In genomic region chr17:17416007-17416399, GRCh38 we compare ENCODE assay signal across 9 cellular contexts.
A peak's percentile ranks its signal among the peaks of the same experiment; 100 is the strongest.
DNase-seq lines count a peak whose midpoint lies in the region; ATAC-seq, FAIRE-seq and TF ChIP-seq lines count a peak whose summit lies in the region.
"Had no signal": no experiment of that assay in that cellular context is flagged by ENCODE, and none has a peak within 500 bp of the region (broad histone marks: within the 10 kb centered on the region; RNA-seq: fewer than 3 reads in every experiment).

No MANE protein-coding gene starts in this region.

- no peak for ATAC-seq in CD4-positive, CD25-positive, alpha-beta regulatory T cell (ENCODE audit: low read depth in 2 of 2)
- peak; percentile 82 for ATAC-seq in GM12878
- peak; percentile 67 for ATAC-seq in left lobe of liver
- no peak for ATAC-seq in HG03196 (IDR thresholded peaks at IDR 0.05; ENCODE audit: unreplicated experiment)

- no peaks in the 10 kb centered on the region for H3K9me3 ChIP-seq in CD4-positive, CD25-positive, alpha-beta regulatory T cell (ENCODE audit: control insufficient read depth in 2 of 2, low read length in 2 of 2)
- H3K9me3 ChIP-seq in HEK293 (ENCODE audit: control insufficient read depth, insufficient read depth, low read depth, low read length): no peaks in the 10 kb centered on the region
- H3K9me3 ChIP-seq in GM12878 (replicated peaks; ENCODE audit: control insufficient read depth, insufficient read depth, low read length): peaks cover 3% of the 10 kb centered on the region; the same call in 1 of the 3 replicates
- H3K9me3 ChIP-seq in vagina: no peaks in the 10 kb centered on the region

- H3K36me3 Mint-ChIP-seq in CD4-positive, CD25-positive, alpha-beta regulatory T cell: peaks cover 4% of the 10 kb centered on the region

- WGBS in GM12878 (ENCODE audit: insufficient coverage, insufficient replicate concordance, low lambda C conversion rate, missing lambda C conversion rate): 0% methylated on average over 2 of the region's 2 CpGs

- DNase-seq in CD4-positive, CD25-positive, alpha-beta regulatory T cell: peak in 2 of 3 donors; percentile 31 to 84
- DNase-seq in NOMO-1 treated with DMSO at 0.1 percent for 48 hours (lab: John Stamatoyannopoulos, UW; ENCODE audit: unreplicated experiment) (peak; percentile 80), GM12878 (ENCODE audit: low read depth, low spot score) (peak; percentile 31), left lobe of liver (ENCODE audit: low spot score) (no peak), vagina (ENCODE audit: extremely low spot score in 2 of 2) (no peak), kidney glomerular epithelial cell (lab: John Stamatoyannopoulos, UW) (no peak)

- POLR2A ChIA-PET in HEK293 (lab: Yijun Ruan, JAX) (interaction anchor here (0.7 to 0.9 kb wide), 2 partner anchors 81 to 176 kb away, joined by 3 to 5 read pairs; partner anchors contain the start of genes PEMT and RASD1), GM12878 (lab: Charles Lee) (no interaction called here)

- TF ChIP-seq RAD21 in GM12878 (IDR thresholded peaks at IDR 0.05; ENCODE audit: insufficient read depth, low read depth, low read length): no peak

- in situ Hi-C loops in GM12878 (cut with MboI): no loop called here

- H3K4me3 Mint-ChIP-seq in CD4-positive, CD25-positive, alpha-beta regulatory T cell: peak overlapping the region in 1 of 4 donors; percentile 24
- H3K4me3 Mint-ChIP-seq: nephron had no signal

- peak overlapping the region; percentile 34 for H3K27ac ChIP-seq in CD4-positive, CD25-positive, alpha-beta regulatory T cell (ENCODE audit: insufficient read depth, low read length, poor library complexity, severe bottlenecking)
- H3K27ac ChIP-seq in HEK293 (ENCODE audit: extremely low read depth, low read depth, low read length) (no peak overlapping the region), GM12878 (ENCODE audit: control insufficient read depth, insufficient read depth) (no peak overlapping the region), vagina (peak overlapping the region; percentile 24)

- intact Hi-C loops in GM12878 (cut with micrococcal nuclease; ENCODE audit: unreplicated experiment) (no loop called here), vagina (cut with DNase I) (no loop called here)

- H3K9me3 Mint-ChIP-seq in CD4-positive, CD25-positive, alpha-beta regulatory T cell: peaks cover 0 to 2% (median 0%) of the 10 kb centered on the region in 7 donors

- no peak for FAIRE-seq in GM12878 (lab: Jason Lieb, UNC)

- peaks cover 5% of the 10 kb centered on the region for H3K27me3 Mint-ChIP-seq in CD4-positive, CD25-positive, alpha-beta regulatory T cell

- no peaks in the 10 kb centered on the region for H3K27me3 ChIP-seq in CD4-positive, CD25-positive, alpha-beta regulatory T cell (ENCODE audit: control insufficient read depth, insufficient read depth, low read length)
- no peaks in the 10 kb centered on the region for H3K27me3 ChIP-seq in GM12878 (replicated peaks in 1 of 2; ENCODE audit: control insufficient read depth in 2 of 2, insufficient read depth in 2 of 2, low read length in 1 of 2)
- H3K27me3 ChIP-seq in vagina: no peaks in the 10 kb centered on the region

- peaks cover 11% of the 10 kb centered on the region for H3K4me1 ChIP-seq in CD4-positive, CD25-positive, alpha-beta regulatory T cell (ENCODE audit: control insufficient read depth, insufficient read depth, low read length, poor library complexity, severe bottlenecking)
- H3K4me1 ChIP-seq in HEK293 (ENCODE audit: control insufficient read depth, insufficient read depth, low read length) (no peaks in the 10 kb centered on the region), GM12878 (ENCODE audit: control insufficient read depth, insufficient read depth, low read length) (no peaks in the 10 kb centered on the region), vagina (peaks cover 30% of the 10 kb centered on the region)

- no peak for TF ChIP-seq POLR2A in GM12878 (IDR thresholded peaks at IDR 0.05; ENCODE audit: low read depth, low read length)
- no peak for TF ChIP-seq POLR2A in vagina (IDR thresholded peaks at IDR 0.05)

- H4K20me1 ChIP-seq in GM12878 (ENCODE audit: control insufficient read depth, insufficient read depth): no peaks in the 10 kb centered on the region

- H3K36me3 ChIP-seq in CD4-positive, CD25-positive, alpha-beta regulatory T cell (ENCODE audit: control insufficient read depth, insufficient read depth, low read length): no peaks in the 10 kb centered on the region
- no peaks in the 10 kb centered on the region for H3K36me3 ChIP-seq in HEK293 (ENCODE audit: control insufficient read depth in 2 of 2, insufficient read depth in 1 of 2, low read length in 2 of 2)
- no peaks in the 10 kb centered on the region for H3K36me3 ChIP-seq in GM12878 (ENCODE audit: control insufficient read depth in 2 of 2, insufficient read depth in 2 of 2, low read length in 1 of 2)
- H3K36me3 ChIP-seq in vagina: no peaks in the 10 kb centered on the region

- no peak for TF ChIP-seq EP300 in GM12878 (IDR thresholded peaks at IDR 0.05; ENCODE audit: borderline replicate concordance in 1 of 2, control insufficient read depth in 1 of 2, low read depth in 2 of 2, low read length in 2 of 2)

- RAD21 ChIA-PET in GM12878 (lab: Charles Lee; ENCODE audit: unreplicated experiment): no interaction called here

- peak overlapping the region; percentile 26 for H3K4me3 ChIP-seq in CD4-positive, CD25-positive, alpha-beta regulatory T cell (ENCODE audit: low read depth, low read length)
- H3K4me3 ChIP-seq in HEK293 (ENCODE audit: low read depth, low read length): no peak overlapping the region
- H3K4me3 ChIP-seq in GM12878: no peak overlapping the region
- H3K4me3 ChIP-seq in vagina: no peak overlapping the region

- SMC1A ChIA-PET in GM12878 (lab: Charles Lee; ENCODE audit: uncharacterized antibody, unreplicated experiment): no interaction called here

- no peak for TF ChIP-seq CTCF in HEK293 (tag by site-specific recombination; IDR thresholded peaks at IDR 0.05)
- no peak for TF ChIP-seq CTCF in GM12878 (IDR thresholded peaks at IDR 0.05 in 2 of 3, conservative IDR thresholded peaks at IDR 0.05 in 1 of 3; ENCODE audit: control insufficient read depth in 2 of 3, extremely low read depth in 1 of 3, insufficient read depth in 1 of 3, low read depth in 3 of 3, low read length in 3 of 3)
- no peak for TF ChIP-seq CTCF in vagina (IDR thresholded peaks at IDR 0.05)

- no peak overlapping the region for H3K4me2 ChIP-seq in GM12878 (ENCODE audit: control insufficient read depth, insufficient read depth)

- CTCF ChIA-PET in HEK293 (lab: Yijun Ruan, JAX): interaction anchor here (1.2 kb wide), 1 partner anchor 25 kb away, joined by 3 read pairs; no protein-coding TSS in a partner anchor
- CTCF ChIA-PET in GM12878 (lab: Yijun Ruan, JAX): interaction anchor here (0.7 kb wide), 1 partner anchor 1489 kb away, joined by 3 read pairs; no protein-coding TSS in a partner anchor

- H3K9ac ChIP-seq in GM12878 (ENCODE audit: control insufficient read depth, insufficient read depth, low read length): no peak overlapping the region

- peak overlapping the region in 1 of 3 donors; percentile 33 for H3K27ac Mint-ChIP-seq in CD4-positive, CD25-positive, alpha-beta regulatory T cell
- H3K27ac Mint-ChIP-seq: nephron had no signal

- BruUV-seq in GM12878 (replicated peaks; lab: Mats Ljungman, UMichigan): no TSS peak

- H2AFZ ChIP-seq in GM12878 (ENCODE audit: control insufficient read depth, low read depth, low read length): peak overlapping the region; percentile 57

- H3K79me2 ChIP-seq in GM12878 (ENCODE audit: control insufficient read depth, insufficient read depth, low read length): no peaks in the 10 kb centered on the region

- H3K4me1 Mint-ChIP-seq in CD4-positive, CD25-positive, alpha-beta regulatory T cell: peaks cover 6 to 32% (median 16%) of the 10 kb centered on the region in 4 donors

TF ChIP-seq in HEK293, 187 proteins besides CTCF, POLR2A, EP300 and RAD21 (continues in another document):
- TF ChIP-seq ZNF544 (tag by site-specific recombination; IDR thresholded peaks at IDR 0.05): no peak
- no peak for TF ChIP-seq TRIM28 (IDR thresholded peaks at IDR 0.05; ENCODE audit: borderline replicate concordance, low read length)
- no peak for TF ChIP-seq ZNF223 (tag by site-specific recombination; IDR thresholded peaks at IDR 0.05)
- no peak for TF ChIP-seq ZNF624 (tag by site-specific recombination; IDR thresholded peaks at IDR 0.05)
- TF ChIP-seq, protein P1, sequence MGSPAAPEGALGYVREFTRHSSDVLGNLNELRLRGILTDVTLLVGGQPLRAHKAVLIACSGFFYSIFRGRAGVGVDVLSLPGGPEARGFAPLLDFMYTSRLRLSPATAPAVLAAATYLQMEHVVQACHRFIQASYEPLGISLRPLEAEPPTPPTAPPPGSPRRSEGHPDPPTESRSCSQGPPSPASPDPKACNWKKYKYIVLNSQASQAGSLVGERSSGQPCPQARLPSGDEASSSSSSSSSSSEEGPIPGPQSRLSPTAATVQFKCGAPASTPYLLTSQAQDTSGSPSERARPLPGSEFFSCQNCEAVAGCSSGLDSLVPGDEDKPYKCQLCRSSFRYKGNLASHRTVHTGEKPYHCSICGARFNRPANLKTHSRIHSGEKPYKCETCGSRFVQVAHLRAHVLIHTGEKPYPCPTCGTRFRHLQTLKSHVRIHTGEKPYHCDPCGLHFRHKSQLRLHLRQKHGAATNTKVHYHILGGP (tag by site-specific recombination; IDR thresholded peaks at IDR 0.05): no peak
- no peak for TF ChIP-seq BCL11B (tag by site-specific recombination; IDR thresholded peaks at IDR 0.05; ENCODE audit: low read depth)

TF ChIP-seq in GM12878, 131 proteins besides CTCF, POLR2A, EP300 and RAD21 (continues in another document):
- TF ChIP-seq BCL11A (IDR thresholded peaks at IDR 0.05; ENCODE audit: low read depth, low read length) (no peak), HCFC1 (IDR thresholded peaks at IDR 0.05; ENCODE audit: low read length) (peak; percentile 76), MEF2B (IDR thresholded peaks at IDR 0.05; ENCODE audit: partially characterized antibody, poor library complexity, severe bottlenecking) (no peak), JUNB (IDR thresholded peaks at IDR 0.05) (no peak), GABPA (IDR thresholded peaks at IDR 0.05; ENCODE audit: low read depth) (no peak), TBL1XR1 (IDR thresholded peaks at IDR 0.05; ENCODE audit: low read depth, low read length) (no peak), RFX5 (IDR thresholded peaks at IDR 0.05; ENCODE audit: low read depth, low read length) (no peak)

Comparison
In these comparisons a context has a peak if more than half of its experiments do, and no peak if none do; other contexts are left out.
1. ATAC-seq: peak in GM12878 (single experiment) and left lobe of liver (single experiment); none in CD4-positive, CD25-positive, alpha-beta regulatory T cell (0 of 2) and HG03196 (single experiment).
2. DNase-seq: peak in CD4-positive, CD25-positive, alpha-beta regulatory T cell (2 of 3), NOMO-1 treated with DMSO at 0.1 percent for 48 hours (single experiment) and GM12878 (single experiment); none in left lobe of liver (single experiment), vagina (0 of 2) and kidney glomerular epithelial cell (single experiment).
3. H3K27ac ChIP-seq: peak in CD4-positive, CD25-positive, alpha-beta regulatory T cell (single experiment) and vagina (single experiment); none in HEK293 (single experiment) and GM12878 (single experiment).